11 cellular contexts compared by ENCODE assay signal in genomic region chr13:111219306-111219705, GRCh38.
DNase-seq lines count a peak whose midpoint lies in the region; ATAC-seq and TF ChIP-seq lines count a peak whose summit lies in the region.
"Had no signal": no experiment of that assay in that cellular context is flagged by ENCODE, and none has a peak within 500 bp of the region (broad histone marks: within the 10 kb centered on the region; RNA-seq: fewer than 3 reads in every experiment).

No MANE protein-coding gene starts in this region.

- peak; percentile 73 for ATAC-seq in left ventricle myocardium superior
- no peak for ATAC-seq in HG02981 (IDR thresholded peaks at IDR 0.05; ENCODE audit: unreplicated experiment)
- no peak for ATAC-seq in activated T-cell treated with anti-CD3 and anti-CD28 coated beads, Interleukin-2, amount 50 U/mL, for 4 hours

- H3K9ac ChIP-seq in mammary epithelial cell (ENCODE audit: insufficient read depth, low read length) (no peak overlapping the region), skeletal muscle tissue (ENCODE audit: low read depth in 1 of 3, low read length in 3 of 3) (no peak overlapping the region)

- H3K4me2 ChIP-seq in mammary epithelial cell (ENCODE audit: insufficient read depth, low read depth, low read length): no peak overlapping the region

- no peaks in the 10 kb centered on the region for H3K9me3 ChIP-seq in mammary epithelial cell (replicated peaks; ENCODE audit: insufficient read depth, low read length)
- H3K9me3 ChIP-seq in skeletal muscle tissue (ENCODE audit: control insufficient read depth in 3 of 3, low read length in 3 of 3): no peaks in the 10 kb centered on the region

- intact Hi-C loops in mammary epithelial cell (cut with micrococcal nuclease): loop anchor here (10.0 kb wide), 1 partner anchor 305 kb away; the partner anchor contains the start of gene ANKRD10
- intact Hi-C loops in left ventricle myocardium superior (cut with micrococcal nuclease): loop anchor here (10.0 kb wide), 2 partner anchors 65 to 155 kb away; no protein-coding TSS in a partner anchor

- H2AFZ ChIP-seq in mammary epithelial cell (ENCODE audit: low read depth, low read length): no peak overlapping the region

- peaks cover 26% of the 10 kb centered on the region for H3K4me1 Mint-ChIP-seq in endothelial cell (ENCODE audit: unreplicated experiment)
- H3K4me1 Mint-ChIP-seq in activated T-cell treated with anti-CD3 and anti-CD28 coated beads, Interleukin-2, amount 50 U/mL, for 4 hours (ENCODE audit: low read depth): peaks cover 27% of the 10 kb centered on the region

- in situ Hi-C loops in G401 (cut with HindIII; ENCODE audit: low sequenced_read_pairs): no loop called here
- in situ Hi-C loops in mammary epithelial cell (cut with MboI; ENCODE audit: low sequenced_read_pairs in 2 of 2): loop anchor here (10.0 to 25.0 kb wide), 3 partner anchors 155 to 307 kb away; partner anchors contain the start of gene ANKRD10 (in 1 of the 2)

- DNase-seq in G401 (ENCODE audit: low spot score) (peak; percentile 82), mammary epithelial cell (peak; percentile 12), left ventricle myocardium superior (peak; percentile 62), endothelial cell (ENCODE audit: low spot score) (no peak), CD1c-positive myeloid dendritic cell (ENCODE audit: extremely low spot score) (no peak)
- DNase-seq in activated T-cell treated with anti-CD3 and anti-CD28 coated beads, Interleukin-2, amount 50 U/mL, for 4 hours: no peak
- DNase-seq: cortex of kidney, NCI-H748 treated with DMSO at 0.1 percent for 48 hours had no signal

- H3K27me3 ChIP-seq in mammary epithelial cell (ENCODE audit: insufficient read depth, low read length) (no peaks in the 10 kb centered on the region), skeletal muscle tissue (ENCODE audit: control insufficient read depth in 3 of 3, insufficient read depth in 3 of 3, low read length in 3 of 3) (no peaks in the 10 kb centered on the region)

- peaks cover 26% of the 10 kb centered on the region for H3K36me3 Mint-ChIP-seq in endothelial cell (ENCODE audit: low read depth, unreplicated experiment)
- peaks cover 8% of the 10 kb centered on the region for H3K36me3 Mint-ChIP-seq in activated T-cell treated with anti-CD3 and anti-CD28 coated beads, Interleukin-2, amount 50 U/mL, for 4 hours (ENCODE audit: insufficient read depth)

- H3K9me3 Mint-ChIP-seq in endothelial cell (ENCODE audit: unreplicated experiment): no peaks in the 10 kb centered on the region
- no peaks in the 10 kb centered on the region for H3K9me3 Mint-ChIP-seq in activated T-cell treated with anti-CD3 and anti-CD28 coated beads, Interleukin-2, amount 50 U/mL, for 4 hours

- WGBS in mammary epithelial cell (ENCODE audit: low coverage, missing lambda C conversion rate): 39% methylated on average over 4 of the region's 4 CpGs

- H4K20me1 ChIP-seq in mammary epithelial cell (ENCODE audit: insufficient read depth, low read length): peaks cover 2% of the 10 kb centered on the region

- H3K27ac ChIP-seq in mammary epithelial cell (ENCODE audit: insufficient read depth, low read depth, low read length) (no peak overlapping the region), skeletal muscle tissue (ENCODE audit: low read depth, low read length) (peak overlapping the region; percentile 29)

- BruUV-seq in mammary epithelial cell (replicated peaks; lab: Mats Ljungman, UMichigan): no TSS peak

- no peak overlapping the region for H3K4me3 Mint-ChIP-seq in endothelial cell (ENCODE audit: unreplicated experiment)
- H3K4me3 Mint-ChIP-seq in activated T-cell treated with anti-CD3 and anti-CD28 coated beads, Interleukin-2, amount 50 U/mL, for 4 hours: no peak overlapping the region

- CTCF ChIA-PET in mammary epithelial cell (lab: Charles Lee; ENCODE audit: low non-redundant PET): no interaction called here

- H3K27ac Mint-ChIP-seq in endothelial cell (ENCODE audit: unreplicated experiment): no peak overlapping the region

- dilution Hi-C loops in mammary epithelial cell (cut with HindIII; ENCODE audit: low sequenced_read_pairs): no loop called here

- peaks cover 8% of the 10 kb centered on the region for H3K27me3 Mint-ChIP-seq in endothelial cell (ENCODE audit: unreplicated experiment)
- H3K27me3 Mint-ChIP-seq in activated T-cell treated with anti-CD3 and anti-CD28 coated beads, Interleukin-2, amount 50 U/mL, for 4 hours (ENCODE audit: low read depth): no peaks in the 10 kb centered on the region
- H3K27me3 Mint-ChIP-seq: progenitor cell of endocrine pancreas had no signal

- H3K4me3 ChIP-seq in mammary epithelial cell (replicated peaks in 1 of 3; ENCODE audit: insufficient read depth in 1 of 3, low read depth in 2 of 3, low read length in 3 of 3) (no peak overlapping the region), skeletal muscle tissue (ENCODE audit: low read length in 3 of 3) (peak overlapping the region in 1 of 3 donors; percentile 13)

- H3K4me1 ChIP-seq in mammary epithelial cell (ENCODE audit: insufficient read depth, low read length) (no peaks in the 10 kb centered on the region), skeletal muscle tissue (ENCODE audit: control insufficient read depth in 3 of 3, insufficient read depth in 3 of 3, low read length in 3 of 3) (peaks cover 44 to 51% (median 47%) of the 10 kb centered on the region in 3 donors)

- H3K36me3 ChIP-seq in mammary epithelial cell (ENCODE audit: insufficient read depth, low read length) (no peaks in the 10 kb centered on the region), skeletal muscle tissue (ENCODE audit: control insufficient read depth in 3 of 3, insufficient read depth in 3 of 3, low read length in 3 of 3) (no peaks in the 10 kb centered on the region)

- peaks cover 75% of the 10 kb centered on the region for H3K79me2 ChIP-seq in mammary epithelial cell (ENCODE audit: insufficient read depth, low read length)

- TF ChIP-seq CTCF in mammary epithelial cell (conservative IDR thresholded peaks at IDR 0.05 in 1 of 2, IDR thresholded peaks at IDR 0.05 in 1 of 2; ENCODE audit: extremely low read depth in 1 of 2, insufficient read depth in 1 of 2, low read depth in 1 of 2, low read length in 2 of 2): no peak
- TF ChIP-seq CTCF in endothelial cell (IDR thresholded peaks at IDR 0.05; ENCODE audit: unreplicated experiment): no peak

Comparison
In these comparisons a context has a peak if more than half of its experiments do, and no peak if none do; other contexts are left out.
1. DNase-seq: peak in G401 (single experiment), mammary epithelial cell (single experiment) and left ventricle myocardium superior (single experiment); none in endothelial cell (single experiment), CD1c-positive myeloid dendritic cell (single experiment) and activated T-cell treated with anti-CD3 and anti-CD28 coated beads, Interleukin-2, amount 50 U/mL, for 4 hours (single experiment).